ENCODE assay signal across 1 cellular context in the genomic region with DNA sequence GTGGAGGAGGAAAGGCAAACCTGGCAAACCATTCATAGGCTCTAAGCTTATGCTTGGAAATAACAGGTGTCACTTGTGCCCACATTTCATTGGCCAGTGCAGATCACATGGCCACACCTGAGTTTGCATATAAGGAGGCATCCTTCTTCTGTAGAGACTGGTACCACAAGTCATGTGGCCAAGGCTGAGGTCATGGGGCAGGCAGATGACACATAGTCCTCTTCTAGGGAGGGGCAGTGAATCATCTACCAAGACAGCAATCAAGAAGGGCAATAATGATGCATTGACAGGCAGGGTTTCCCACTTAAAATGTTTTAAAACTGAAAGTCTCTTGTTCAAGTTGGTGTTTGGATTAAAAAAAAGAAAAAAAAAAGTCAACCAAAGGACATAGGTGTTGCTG.
TF ChIP-seq lines count a peak whose summit lies in the region.

No MANE protein-coding gene starts in this region.

TF ChIP-seq in SK-N-SH treated with all-trans-retinoic acid at 6 μM for 48 hours, 23 proteins besides CTCF, POLR2A, EP300 and RAD21 (continued from another document):
- no peak for TF ChIP-seq ZNF8 (CRISPR knock-in tag; IDR thresholded peaks at IDR 0.05)
